In genomic region chr10:101297901-101298451, GRCh38 we compare ENCODE assay signal across 8 cellular contexts. TPM values are rescaled to one million over a fixed set of nuclear protein-coding genes. Genes with fewer than 3 reads are reported as not detected.
A peak's percentile ranks its signal among the peaks of the same experiment; 100 is the strongest.
DNase-seq lines count a peak whose midpoint lies in the region; ATAC-seq and TF ChIP-seq lines count a peak whose summit lies in the region.
"Had no signal": no experiment of that assay in that cellular context is flagged by ENCODE, and none has a peak within 500 bp of the region (broad histone marks: within the 10 kb centered on the region; RNA-seq: fewer than 3 reads in every experiment).

No MANE protein-coding gene starts in this region.

- H3K27me3 Mint-ChIP-seq in central memory CD8-positive, alpha-beta T cell, result peaks cover 81% of the 10 kb centered on the region

- peaks cover 46% of the 10 kb centered on the region for H3K27me3 ChIP-seq in lower lobe of right lung (ENCODE audit: low read depth)

- no peaks in the 10 kb centered on the region for H3K4me1 ChIP-seq in lower lobe of right lung

- no peak overlapping the region for H3K4me3 ChIP-seq in lower lobe of right lung

- peak; percentile 30 for TF ChIP-seq CTCF in GM12801 (IDR thresholded peaks at IDR 0.05; ENCODE audit: extremely low read depth, insufficient read length)
- peak; percentile 89 for TF ChIP-seq CTCF in lower lobe of right lung (IDR thresholded peaks at IDR 0.05)

- DNase-seq in M059J (ENCODE audit: low read depth), result peak; percentile 48
- DNase-seq in activated CD4-positive, CD25-positive, alpha-beta regulatory T cell treated with anti-CD3 and anti-CD28 coated beads, Interleukin-2, amount 50 U/mL, for 72 hours, result peak; percentile 78
- peak; percentile 61 to 69 for DNase-seq in central memory CD8-positive, alpha-beta T cell (ENCODE audit: low spot score in 2 of 2)
- peak; percentile 72 for DNase-seq in lower lobe of right lung
- peak; percentile 58 for DNase-seq in stimulated activated CD8-positive, alpha-beta memory T cell treated with anti-CD3 and anti-CD28 coated beads, Interleukin-15, amount 100 ng/mL, for 24 hours (ENCODE audit: low read depth)

- H3K27ac Mint-ChIP-seq in central memory CD8-positive, alpha-beta T cell (ENCODE audit: low read depth), result no peak overlapping the region

- no peak overlapping the region for H3K4me3 Mint-ChIP-seq in central memory CD8-positive, alpha-beta T cell

- no peak overlapping the region for H3K27ac ChIP-seq in lower lobe of right lung
- H3K27ac ChIP-seq: epithelial cell of prostate had no signal

- H3K4me1 Mint-ChIP-seq in central memory CD8-positive, alpha-beta T cell, result peaks cover 5% of the 10 kb centered on the region

- peak; percentile 72 for ATAC-seq in central memory CD8-positive, alpha-beta T cell (replicated peaks; ENCODE audit: extremely low read depth, poor library complexity, severe bottlenecking)
- peak; percentile 76 to 83 for ATAC-seq in lower lobe of right lung
- ATAC-seq in HG02763 (IDR thresholded peaks at IDR 0.05; ENCODE audit: unreplicated experiment), result no peak

- H3K36me3 Mint-ChIP-seq in central memory CD8-positive, alpha-beta T cell (ENCODE audit: insufficient read depth), result no peaks in the 10 kb centered on the region

- no peaks in the 10 kb centered on the region for H3K36me3 ChIP-seq in lower lobe of right lung

- H3K9me3 Mint-ChIP-seq in central memory CD8-positive, alpha-beta T cell, result no peaks in the 10 kb centered on the region

- intact Hi-C loops in lower lobe of right lung (cut with DNase I), result no loop called here

- H3K9me3 ChIP-seq in lower lobe of right lung, result no peaks in the 10 kb centered on the region

RNA-seq across cellular contexts. Expression of gene BTRC, which starts 56.0 kb away (rescaled TPM):
- 6.4 and 11.4 TPM in 2 replicates for total RNA-seq in M059J (2014; rRNA removed; shearing (Covaris generic))
- total RNA-seq in lower lobe of right lung, result 17.3 TPM
